Comparison of ENCODE assay signal across 7 cellular contexts in genomic region chr2:47403829-47404228, GRCh38. TPM values are rescaled to one million over a fixed set of nuclear protein-coding genes. Genes with fewer than 3 reads are reported as not detected.
DNase-seq lines count a peak whose midpoint lies in the region; ATAC-seq lines count a peak whose summit lies in the region.

No MANE protein-coding gene starts in this region.

- DNase-seq in NCI-H82 (lab: John Stamatoyannopoulos, UW), result peak; percentile 55
- DNase-seq in effector memory CD4-positive, alpha-beta T cell, result no peak
- DNase-seq in naive thymus-derived CD4-positive, alpha-beta T cell, result peak in 1 of 9 donors; percentile 2
- DNase-seq in NCI-H1105 treated with DMSO at 0.1 percent for 48 hours (lab: John Stamatoyannopoulos, UW), result no peak
- no peak for DNase-seq in HCEC 1CT

- H3K36me3 Mint-ChIP-seq in naive thymus-derived CD4-positive, alpha-beta T cell, result peaks cover 0 to 33% (median 23%) of the 10 kb centered on the region in 5 donors

- POLR2A ChIA-PET in naive thymus-derived CD4-positive, alpha-beta T cell (lab: Charles Lee), result interaction anchor here (0.6 to 0.7 kb wide), 2 partner anchors 11 to 1018 kb away, joined by 3 read pairs; no protein-coding TSS in a partner anchor

- peak overlapping the region; percentile 57 for H3K27ac ChIP-seq in effector memory CD4-positive, alpha-beta T cell (ENCODE audit: insufficient read depth, low read length, poor library complexity, severe bottlenecking)
- H3K27ac ChIP-seq in naive thymus-derived CD4-positive, alpha-beta T cell (ENCODE audit: low read depth, low read length), result peak overlapping the region; percentile 77

- no peaks in the 10 kb centered on the region for H3K36me3 ChIP-seq in effector memory CD4-positive, alpha-beta T cell (ENCODE audit: control insufficient read depth, insufficient read depth, low read length)
- peaks cover 0 to 3% (median 0%) of the 10 kb centered on the region in 3 experiments for H3K36me3 ChIP-seq in naive thymus-derived CD4-positive, alpha-beta T cell (ENCODE audit: control insufficient read depth in 2 of 3, insufficient read depth in 3 of 3, low read length in 3 of 3)

- H3K9me3 ChIP-seq in effector memory CD4-positive, alpha-beta T cell (ENCODE audit: control insufficient read depth, low read length), result no peaks in the 10 kb centered on the region
- H3K9me3 ChIP-seq in naive thymus-derived CD4-positive, alpha-beta T cell (ENCODE audit: control insufficient read depth in 2 of 3, low read length in 3 of 3), result no peaks in the 10 kb centered on the region

- H3K4me3 ChIP-seq in effector memory CD4-positive, alpha-beta T cell (ENCODE audit: insufficient read depth, low read depth, low read length, poor library complexity, severe bottlenecking), result peak overlapping the region; percentile 88
- peak overlapping the region; percentile 90 for H3K4me3 ChIP-seq in naive thymus-derived CD4-positive, alpha-beta T cell (ENCODE audit: low read length)

- H3K27ac Mint-ChIP-seq in naive thymus-derived CD4-positive, alpha-beta T cell, result peak overlapping the region; percentile 81 to 96 (median 91)

- H3K27me3 Mint-ChIP-seq in naive thymus-derived CD4-positive, alpha-beta T cell, result peaks cover 0 to 2% (median 0%) of the 10 kb centered on the region in 5 donors

- CTCF ChIA-PET in naive thymus-derived CD4-positive, alpha-beta T cell (lab: Charles Lee), result interaction anchor here (0.7 kb wide), 1 partner anchor 503 kb away, joined by 3 read pairs; no protein-coding TSS in a partner anchor

- ATAC-seq in GM19438 (IDR thresholded peaks at IDR 0.05; ENCODE audit: low read depth, unreplicated experiment), result peak; percentile 3
- no peak for ATAC-seq in naive thymus-derived CD4-positive, alpha-beta T cell
- ATAC-seq in HG03342 (IDR thresholded peaks at IDR 0.05; ENCODE audit: unreplicated experiment), result no peak

- H3K4me1 ChIP-seq in effector memory CD4-positive, alpha-beta T cell (ENCODE audit: control insufficient read depth, insufficient read depth, low read length, poor library complexity, severe bottlenecking), result peaks cover 13% of the 10 kb centered on the region
- peaks cover 9 to 12% of the 10 kb centered on the region in 2 donors for H3K4me1 ChIP-seq in naive thymus-derived CD4-positive, alpha-beta T cell (ENCODE audit: control insufficient read depth in 2 of 2, insufficient read depth in 2 of 2, low read length in 2 of 2)

- H3K9me3 Mint-ChIP-seq in naive thymus-derived CD4-positive, alpha-beta T cell, result peaks cover 0 to 8% (median 0%) of the 10 kb centered on the region in 11 donors

- H3K4me3 Mint-ChIP-seq in naive thymus-derived CD4-positive, alpha-beta T cell, result peak overlapping the region; percentile 90 to 100 (median 98)

- no peaks in the 10 kb centered on the region for H3K27me3 ChIP-seq in effector memory CD4-positive, alpha-beta T cell (replicated peaks; ENCODE audit: control insufficient read depth, insufficient read depth, low read length, poor library complexity, severe bottlenecking)
- no peaks in the 10 kb centered on the region for H3K27me3 ChIP-seq in naive thymus-derived CD4-positive, alpha-beta T cell (ENCODE audit: control insufficient read depth in 2 of 2, insufficient read depth in 2 of 2, low read length in 2 of 2)

- H3K4me1 Mint-ChIP-seq in naive thymus-derived CD4-positive, alpha-beta T cell, result peaks cover 32 to 54% (median 44%) of the 10 kb centered on the region in 7 donors

- intact Hi-C loops in naive thymus-derived CD4-positive, alpha-beta T cell (cut with micrococcal nuclease), result loop anchor here (1.0 to 10.0 kb wide), 8 partner anchors 117 to 1839 kb away; partner anchors contain the start of genes FBXO11 (in 2 of the 2), MCFD2 (in 1 of the 2) and PRKCE (in 1 of the 2)

RNA-seq across cellular contexts. Expression of gene MSH2, which starts 0.9 kb away (rescaled TPM):
- 10 to 100 TPM; 12.2 to 44.7 (median 31.4) TPM for total RNA-seq in naive thymus-derived CD4-positive, alpha-beta T cell
- 10 to 100 TPM; 40.5 to 46.8 TPM for polyA plus RNA-seq in naive thymus-derived CD4-positive, alpha-beta T cell

RNA-seq across cellular contexts. Expression of gene EPCAM, which starts 34.7 kb away (rescaled TPM):
- not detected for total RNA-seq in naive thymus-derived CD4-positive, alpha-beta T cell
- polyA plus RNA-seq in naive thymus-derived CD4-positive, alpha-beta T cell, result not detected
